Comparison of ENCODE assay signal across 15 cellular contexts in the genomic region with DNA sequence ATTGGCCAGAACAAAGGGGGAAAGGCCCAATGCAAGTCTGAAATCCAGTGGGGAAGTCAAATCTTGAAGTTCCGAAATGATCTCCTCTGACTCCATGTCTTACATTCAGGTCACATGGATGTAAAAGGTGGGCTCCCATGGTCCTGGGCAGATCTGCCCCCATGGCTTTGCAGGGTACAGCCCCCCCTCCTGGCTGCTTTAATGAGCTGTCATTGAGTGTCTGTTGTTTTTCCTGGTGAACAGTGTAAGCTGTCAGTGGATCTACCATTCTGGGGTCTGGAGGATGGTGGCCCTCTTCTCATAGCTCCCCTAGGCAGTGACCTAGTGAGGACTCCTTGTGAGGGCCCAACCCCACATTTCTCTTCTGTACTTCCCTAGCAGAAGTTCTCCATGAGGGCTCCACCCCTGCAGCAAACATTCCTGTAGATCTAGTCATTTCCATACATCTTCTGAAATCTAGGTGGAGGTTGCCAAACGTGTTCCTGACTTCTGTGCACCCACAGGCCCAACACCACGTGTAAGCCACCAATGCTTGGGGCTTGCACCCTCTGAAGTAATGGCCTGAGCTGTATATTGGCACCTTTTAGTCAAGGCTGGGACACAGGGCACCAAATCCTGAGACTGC. TPM values are rescaled to one million over a fixed set of nuclear protein-coding genes. Genes with fewer than 3 reads are reported as not detected.
DNase-seq lines count a peak whose midpoint lies in the region; ATAC-seq and TF ChIP-seq lines count a peak whose summit lies in the region.
"Had no signal": no experiment of that assay in that cellular context is flagged by ENCODE, and none has a peak within 500 bp of the region (broad histone marks: within the 10 kb centered on the region; RNA-seq: fewer than 3 reads in every experiment).

No MANE protein-coding gene starts in this region.

- no peak overlapping the region for H2AK5ac ChIP-seq in IMR-90 (ENCODE audit: low read depth, low read length)

- H3K27me3 Mint-ChIP-seq in activated naive CD4-positive, alpha-beta T cell treated with anti-CD3 and anti-CD28 coated beads for 36 hours (ENCODE audit: low read depth) = no peaks in the 10 kb centered on the region
- H3K27me3 Mint-ChIP-seq in activated naive CD4-positive, alpha-beta T cell treated with anti-CD3 and anti-CD28 coated beads, Interleukin-2, amount 10 ng/mL, durations not matched to agents 7 days and 5 days = no peaks in the 10 kb centered on the region
- no peaks in the 10 kb centered on the region for H3K27me3 Mint-ChIP-seq in endodermal cell (ENCODE audit: insufficient read depth)
- H3K27me3 Mint-ChIP-seq in naive thymus-derived CD8-positive, alpha-beta T cell = peaks cover 0 to 4% (median 3%) of the 10 kb centered on the region in 5 donors

- ATAC-seq in IMR-90 (ENCODE audit: low read depth) = no peak
- ATAC-seq in naive thymus-derived CD8-positive, alpha-beta T cell = no peak

- no peak overlapping the region for H2BK5ac ChIP-seq in IMR-90 (ENCODE audit: low read depth, low read length, poor library complexity, severe bottlenecking)

- no TSS peak for BruUV-seq in IMR-90 (replicated peaks; lab: Mats Ljungman, UMichigan)

- H3K4me1 ChIP-seq in IMR-90 (ENCODE audit: control insufficient read depth, insufficient read depth, low read length) = no peaks in the 10 kb centered on the region; the same call in 1 of the 2 replicates
- H3K4me1 ChIP-seq in endodermal cell (ENCODE audit: control insufficient read depth, insufficient read depth, low read length) = no peaks in the 10 kb centered on the region
- no peaks in the 10 kb centered on the region for H3K4me1 ChIP-seq in spleen
- H3K4me1 ChIP-seq: BLaER1 treated with 17β-estradiol and CSF1 and Interleukin-3, amounts not matched to agents 10 nM and 100 nM had no signal

- TF ChIP-seq RAD21 in IMR-90 (IDR thresholded peaks at IDR 0.05; ENCODE audit: low read length) = no peak

- H3K18ac ChIP-seq in IMR-90 (ENCODE audit: low read depth, low read length) = no peak overlapping the region

- no peak overlapping the region for H2AFZ ChIP-seq in IMR-90 (replicated peaks; ENCODE audit: low read length, poor library complexity)

- no peaks in the 10 kb centered on the region for H3K36me3 ChIP-seq in IMR-90 (ENCODE audit: control insufficient read depth, insufficient read depth, low read length)
- no peaks in the 10 kb centered on the region for H3K36me3 ChIP-seq in endodermal cell (ENCODE audit: control insufficient read depth, insufficient read depth, low read length)
- no peaks in the 10 kb centered on the region for H3K36me3 ChIP-seq in spleen
- H3K36me3 ChIP-seq: BLaER1 treated with 17β-estradiol and CSF1 and Interleukin-3, amounts not matched to agents 10 nM and 100 nM had no signal

- no peak overlapping the region for H3K23ac ChIP-seq in IMR-90 (ENCODE audit: low read depth, low read length)

- H2BK15ac ChIP-seq in IMR-90 (ENCODE audit: low read depth, low read length) = peak overlapping the region; percentile 17; the same call in 1 of the 3 replicates

- H3K56ac ChIP-seq in IMR-90 (ENCODE audit: extremely low read depth, insufficient read depth, low read length) = no peak overlapping the region

- TF ChIP-seq POLR2A in IMR-90 (IDR thresholded peaks at IDR 0.05; ENCODE audit: low read depth, low read length) (no peak), spleen (IDR thresholded peaks at IDR 0.05) (no peak)

- no peak overlapping the region for H3K27ac Mint-ChIP-seq in activated naive CD4-positive, alpha-beta T cell treated with anti-CD3 and anti-CD28 coated beads for 36 hours
- H3K27ac Mint-ChIP-seq in activated naive CD4-positive, alpha-beta T cell treated with anti-CD3 and anti-CD28 coated beads, Interleukin-2, amount 10 ng/mL, durations not matched to agents 7 days and 5 days = no peak overlapping the region
- H3K27ac Mint-ChIP-seq in endodermal cell = no peak overlapping the region
- H3K27ac Mint-ChIP-seq in naive thymus-derived CD8-positive, alpha-beta T cell = no peak overlapping the region

- H4K91ac ChIP-seq in IMR-90 (ENCODE audit: insufficient read depth, low read depth, low read length) = no peak overlapping the region

- no peak overlapping the region for H3K4me3 Mint-ChIP-seq in activated naive CD4-positive, alpha-beta T cell treated with anti-CD3 and anti-CD28 coated beads for 36 hours
- H3K4me3 Mint-ChIP-seq in activated naive CD4-positive, alpha-beta T cell treated with anti-CD3 and anti-CD28 coated beads, Interleukin-2, amount 10 ng/mL, durations not matched to agents 7 days and 5 days = no peak overlapping the region
- no peak overlapping the region for H3K4me3 Mint-ChIP-seq in endodermal cell
- H3K4me3 Mint-ChIP-seq in naive thymus-derived CD8-positive, alpha-beta T cell = no peak overlapping the region

- H3K9me1 ChIP-seq in IMR-90 (ENCODE audit: insufficient read depth, low read length) = no peaks in the 10 kb centered on the region

- H3K9me3 ChIP-seq in IMR-90 (ENCODE audit: control insufficient read depth, insufficient read depth, low read length) = peaks cover 6% of the 10 kb centered on the region
- no peaks in the 10 kb centered on the region for H3K9me3 ChIP-seq in endodermal cell (ENCODE audit: control insufficient read depth, low read length)
- H3K9me3 ChIP-seq in spleen = peaks cover 0 to 18% (median 11%) of the 10 kb centered on the region in 8 donors

- peak; percentile 9 for DNase-seq in activated naive CD4-positive, alpha-beta T cell treated with anti-CD3 and anti-CD28 coated beads for 36 hours
- DNase-seq in activated naive CD4-positive, alpha-beta T cell treated with anti-CD3 and anti-CD28 coated beads, Interleukin-2, amount 10 ng/mL, durations not matched to agents 7 days and 5 days = no peak
- DNase-seq in IMR-90 (no peak), endodermal cell (no peak), spleen (peak; percentile 44), germinal center (ENCODE audit: low spot score) (no peak)
- no peak for DNase-seq in central memory CD4-positive, alpha-beta T cell
- DNase-seq in naive thymus-derived CD8-positive, alpha-beta T cell = no peak
- DNase-seq: NCI-H1048, NCI-H446 treated with DMSO at 0.1 percent for 48 hours, NCI-H748 treated with DMSO at 0.1 percent for 48 hours, SHP77 treated with DMSO at 0.1 percent for 48 hours had no signal

- H4K5ac ChIP-seq in IMR-90 (ENCODE audit: low read depth, low read length) = no peak overlapping the region

- intact Hi-C loops in activated naive CD4-positive, alpha-beta T cell treated with anti-CD3 and anti-CD28 coated beads for 36 hours (cut with micrococcal nuclease) = no loop called here
- intact Hi-C loops in IMR-90 (cut with micrococcal nuclease) (no loop called here), spleen (cut with DNase I; ENCODE audit: low total_unique reads) (no loop called here)

- TF ChIP-seq CTCF in IMR-90 (conservative IDR thresholded peaks at IDR 0.05; ENCODE audit: low read depth, low read length) (no peak), endodermal cell (conservative IDR thresholded peaks at IDR 0.05) (peak; percentile 19), spleen (IDR thresholded peaks at IDR 0.05 in 8 of 11, conservative IDR thresholded peaks at IDR 0.05 in 3 of 11) (no peak)

- H3K27me3 ChIP-seq in IMR-90 (ENCODE audit: control insufficient read depth, insufficient read depth, low read length) (no peaks in the 10 kb centered on the region), endodermal cell (ENCODE audit: control insufficient read depth, insufficient read depth, low read length, poor library complexity, severe bottlenecking) (no peaks in the 10 kb centered on the region), spleen (replicated peaks in 1 of 7) (no peaks in the 10 kb centered on the region)
- H3K27me3 ChIP-seq: BLaER1 treated with 17β-estradiol and CSF1 and Interleukin-3, amounts not matched to agents 10 nM and 100 nM had no signal

- H2BK120ac ChIP-seq in IMR-90 (ENCODE audit: low read depth, low read length) = no peak overlapping the region; the same call in 1 of the 2 replicates

- POLR2A ChIA-PET in IMR-90 (lab: Charles Lee; ENCODE audit: unreplicated experiment) = no interaction called here
- POLR2A ChIA-PET in naive thymus-derived CD8-positive, alpha-beta T cell (lab: Charles Lee) = no interaction called here

- H3K4me1 Mint-ChIP-seq in activated naive CD4-positive, alpha-beta T cell treated with anti-CD3 and anti-CD28 coated beads for 36 hours (ENCODE audit: low read depth) = no peaks in the 10 kb centered on the region
- H3K4me1 Mint-ChIP-seq in activated naive CD4-positive, alpha-beta T cell treated with anti-CD3 and anti-CD28 coated beads, Interleukin-2, amount 10 ng/mL, durations not matched to agents 7 days and 5 days = no peaks in the 10 kb centered on the region
- no peaks in the 10 kb centered on the region for H3K4me1 Mint-ChIP-seq in endodermal cell
- no peaks in the 10 kb centered on the region for H3K4me1 Mint-ChIP-seq in naive thymus-derived CD8-positive, alpha-beta T cell

- H2BK20ac ChIP-seq in IMR-90 (ENCODE audit: low read depth, low read length) = no peak overlapping the region

- in situ Hi-C loops in IMR-90 (cut with MboI; ENCODE audit: low sequenced_read_pairs) = no loop called here

- no peak overlapping the region for H3K4me2 ChIP-seq in IMR-90 (ENCODE audit: low read depth, low read length)
- H3K4me2 ChIP-seq: BLaER1 treated with 17β-estradiol and CSF1 and Interleukin-3, amounts not matched to agents 10 nM and 100 nM had no signal

- H3K4ac ChIP-seq in IMR-90 (ENCODE audit: low read depth, low read length) = no peak overlapping the region

- peaks cover 5% of the 10 kb centered on the region for H3K9me3 Mint-ChIP-seq in activated naive CD4-positive, alpha-beta T cell treated with anti-CD3 and anti-CD28 coated beads for 36 hours
- peaks cover 7% of the 10 kb centered on the region for H3K9me3 Mint-ChIP-seq in activated naive CD4-positive, alpha-beta T cell treated with anti-CD3 and anti-CD28 coated beads, Interleukin-2, amount 10 ng/mL, durations not matched to agents 7 days and 5 days
- peaks cover 12% of the 10 kb centered on the region for H3K9me3 Mint-ChIP-seq in endodermal cell
- peaks cover 0 to 14% (median 7%) of the 10 kb centered on the region in 9 donors for H3K9me3 Mint-ChIP-seq in naive thymus-derived CD8-positive, alpha-beta T cell

- no peak overlapping the region for H2AK9ac ChIP-seq in IMR-90 (replicated peaks; ENCODE audit: low read depth, low read length, poor library complexity)

- no CpG with 5 or more reads among the region's 3 CpGs for WGBS in IMR-90 (ENCODE audit: extremely low coverage in 2 of 2, insufficient read length in 1 of 2), 2 experiments
- WGBS in endodermal cell (ENCODE audit: insufficient coverage in 1 of 2, insufficient read length in 1 of 2), 2 experiments = 68 to 83% methylated on average over 3 of the region's 3 CpGs
- WGBS in spleen, 5 donors = 67 to 75% (median 73%) methylated on average over 3 of the region's 3 CpGs

- H3K14ac ChIP-seq in IMR-90 (replicated peaks; ENCODE audit: low read depth, low read length) = no peak overlapping the region

- CTCF ChIA-PET in activated naive CD4-positive, alpha-beta T cell treated with anti-CD3 and anti-CD28 coated beads for 36 hours (lab: Charles Lee) = interaction anchor here (0.6 kb wide), 1 partner anchor 179 kb away, joined by 3 read pairs; no protein-coding TSS in a partner anchor
- CTCF ChIA-PET in activated naive CD4-positive, alpha-beta T cell treated with anti-CD3 and anti-CD28 coated beads, Interleukin-2, amount 10 ng/mL, durations not matched to agents 7 days and 5 days (lab: Charles Lee) = no interaction called here
- CTCF ChIA-PET in IMR-90 (lab: Yijun Ruan, JAX) = no interaction called here

- no peak overlapping the region for H3K4me3 ChIP-seq in IMR-90 (ENCODE audit: insufficient read depth, low read depth, low read length)
- H3K4me3 ChIP-seq in endodermal cell (ENCODE audit: low read length) = no peak overlapping the region
- H3K4me3 ChIP-seq in spleen = no peak overlapping the region
- H3K4me3 ChIP-seq: BLaER1 treated with 17β-estradiol and CSF1 and Interleukin-3, amounts not matched to agents 10 nM and 100 nM had no signal

- no peak overlapping the region for H3K27ac ChIP-seq in IMR-90 (ENCODE audit: insufficient read depth, low read length)
- no peak overlapping the region for H3K27ac ChIP-seq in endodermal cell (ENCODE audit: low read depth, low read length)
- H3K27ac ChIP-seq in spleen = no peak overlapping the region
- H3K27ac ChIP-seq: 22Rv1; BLaER1 treated with 17β-estradiol and CSF1 and Interleukin-3, amounts not matched to agents 10 nM and 100 nM had no signal

- H4K8ac ChIP-seq in IMR-90 (ENCODE audit: low read depth in 2 of 2, low read length in 2 of 2) = no peak overlapping the region

- H3K9ac ChIP-seq in IMR-90 (ENCODE audit: low read depth, low read length) = no peak overlapping the region
- H3K9ac ChIP-seq in endodermal cell (ENCODE audit: extremely low read depth, low read length, poor library complexity, severe bottlenecking) = no peak overlapping the region
- H3K9ac ChIP-seq: BLaER1 treated with 17β-estradiol and CSF1 and Interleukin-3, amounts not matched to agents 10 nM and 100 nM had no signal

- dilution Hi-C loops in IMR-90 (cut with HindIII; ENCODE audit: low sequenced_read_pairs, unreplicated experiment) = no loop called here

- no peaks in the 10 kb centered on the region for H4K20me1 ChIP-seq in IMR-90 (ENCODE audit: insufficient read depth, low read length)
- H4K20me1 ChIP-seq: BLaER1 treated with 17β-estradiol and CSF1 and Interleukin-3, amounts not matched to agents 10 nM and 100 nM had no signal

- no peaks in the 10 kb centered on the region for H3K36me3 Mint-ChIP-seq in activated naive CD4-positive, alpha-beta T cell treated with anti-CD3 and anti-CD28 coated beads for 36 hours (ENCODE audit: low read depth)
- no peaks in the 10 kb centered on the region for H3K36me3 Mint-ChIP-seq in activated naive CD4-positive, alpha-beta T cell treated with anti-CD3 and anti-CD28 coated beads, Interleukin-2, amount 10 ng/mL, durations not matched to agents 7 days and 5 days
- H3K36me3 Mint-ChIP-seq in endodermal cell (ENCODE audit: low read depth) = no peaks in the 10 kb centered on the region
- peaks cover 0 to 8% (median 2%) of the 10 kb centered on the region in 3 donors for H3K36me3 Mint-ChIP-seq in naive thymus-derived CD8-positive, alpha-beta T cell

- H3K79me1 ChIP-seq in IMR-90 (ENCODE audit: low read depth in 1 of 2, low read length in 2 of 2) = no peaks in the 10 kb centered on the region

RNA-seq across cellular contexts. Expression of gene CARD18, which starts 9.3 kb away (rescaled TPM):
- not detected for total RNA-seq in activated naive CD4-positive, alpha-beta T cell treated with anti-CD3 and anti-CD28 coated beads for 36 hours
- total RNA-seq in IMR-90 (2012; rRNA removed) (not detected in 2 replicates), endodermal cell (not detected), spleen (not detected)
- polyA plus RNA-seq in IMR-90 (2012; rRNA removed) (not detected in 2 replicates), spleen (not detected)
- not detected in 2 replicates for polyA plus RNA-seq in IMR-90 (2012; cell fraction: cytosol; rRNA removed)
- polyA plus RNA-seq in IMR-90 (2012; cell fraction: nucleus; rRNA removed; ENCODE audit: low replicate concordance) = not detected in 2 replicates
- polyA plus RNA-seq in endodermal cell (2013, experiment 1 of 2) = not detected
- not detected for polyA plus RNA-seq in endodermal cell (2013, experiment 2 of 2)
- not detected for total RNA-seq in naive thymus-derived CD8-positive, alpha-beta T cell
- not detected for polyA plus RNA-seq in naive thymus-derived CD8-positive, alpha-beta T cell
- total RNA-seq: HT1080 had no signal

Comparison
In these comparisons a context has a peak if more than half of its experiments do, and no peak if none do; other contexts are left out.
1. DNase-seq: peak in activated naive CD4-positive, alpha-beta T cell treated with anti-CD3 and anti-CD28 coated beads for 36 hours (single experiment) and spleen (single experiment); none in activated naive CD4-positive, alpha-beta T cell treated with anti-CD3 and anti-CD28 coated beads, Interleukin-2, amount 10 ng/mL, durations not matched to agents 7 days and 5 days (single experiment), IMR-90 (single experiment), endodermal cell (single experiment), central memory CD4-positive, alpha-beta T cell (single experiment), naive thymus-derived CD8-positive, alpha-beta T cell (0 of 10) and germinal center (single experiment).